Comparison of ENCODE assay signal across 8 cellular contexts in the genomic region with DNA sequence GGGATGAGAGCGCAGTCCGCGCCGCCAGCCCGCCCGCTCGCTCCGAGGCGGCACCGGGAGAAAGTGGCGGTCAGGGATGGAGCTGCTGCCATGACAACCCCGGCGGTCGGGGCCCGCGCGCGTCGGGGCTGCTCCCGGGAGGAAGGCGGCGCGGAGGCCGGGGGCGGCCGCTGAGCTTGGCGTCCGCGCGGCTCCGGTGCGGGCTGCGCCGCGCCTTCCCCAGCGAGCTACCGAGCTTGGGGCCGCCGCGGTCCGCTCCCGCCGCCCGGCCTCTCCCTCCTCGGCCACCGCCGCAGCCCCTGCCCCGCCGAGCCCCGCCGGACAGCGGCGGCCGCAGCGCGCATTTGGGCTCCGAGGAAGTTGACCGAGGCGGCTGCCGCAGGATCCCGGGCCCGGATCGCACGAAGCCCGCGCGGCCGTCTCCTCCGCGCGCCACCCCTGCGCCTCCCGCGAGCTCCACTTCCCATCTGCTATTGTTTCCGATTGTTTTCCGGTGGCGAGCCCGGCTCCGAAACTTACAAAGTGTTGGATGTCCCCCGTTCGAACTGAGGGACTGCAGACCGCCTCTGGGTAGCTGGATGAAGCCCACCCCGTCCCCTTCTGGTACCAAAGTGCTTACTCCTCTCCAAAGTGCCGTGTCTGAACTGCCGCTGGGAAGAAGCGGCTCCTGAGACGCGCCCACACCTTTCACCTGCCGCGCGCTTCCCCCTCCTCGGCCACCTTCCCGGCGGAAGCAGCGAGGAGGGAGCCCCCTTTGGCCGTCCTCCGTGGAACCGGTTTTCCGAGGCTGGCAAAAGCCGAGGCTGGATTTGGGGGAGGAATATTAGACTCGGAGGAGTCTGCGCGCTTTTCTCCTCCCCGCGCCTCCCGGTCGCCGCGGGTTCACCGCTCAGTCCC.
A peak's percentile ranks its signal among the peaks of the same experiment; 100 is the strongest.
DNase-seq lines count a peak whose midpoint lies in the region; ATAC-seq and TF ChIP-seq lines count a peak whose summit lies in the region.

No MANE protein-coding gene starts in this region.

- WGBS in right cardiac atrium, result 1% methylated on average over 110 of the region's 110 CpGs
- 1 to 7% (median 4%) methylated on average over 52 to 110 of the region's 110 CpGs for WGBS in spleen, 5 donors
- 0 to 3% (median 1%) methylated on average over 59 to 110 of the region's 110 CpGs for WGBS in ovary, 3 donors

- H3K36me3 ChIP-seq in spleen (no peaks in the 10 kb centered on the region), ovary (no peaks in the 10 kb centered on the region)

- DNase-seq in HCEC 1CT, result peak; percentile 49
- DNase-seq in right cardiac atrium, result peak in 2 of 3 donors; percentile 71 to 74
- peak; percentile 59 for DNase-seq in spleen
- DNase-seq in left lobe of liver (ENCODE audit: low spot score), result no peak
- no peak for DNase-seq in ovary
- no peak for DNase-seq in HEK293T (ENCODE audit: extremely low spot score)

- TF ChIP-seq CTCF in WI38 (IDR thresholded peaks at IDR 0.05; ENCODE audit: low read depth, low read length), result no peak
- peak in 1 of 11 experiments; percentile 10 for TF ChIP-seq CTCF in spleen (IDR thresholded peaks at IDR 0.05 in 8 of 11, conservative IDR thresholded peaks at IDR 0.05 in 3 of 11)
- TF ChIP-seq CTCF in ovary (IDR thresholded peaks at IDR 0.05), result no peak

- no peaks in the 10 kb centered on the region for H3K9me3 ChIP-seq in right cardiac atrium (ENCODE audit: control insufficient read depth, low read length)
- H3K9me3 ChIP-seq in spleen, result no peaks in the 10 kb centered on the region
- no peaks in the 10 kb centered on the region for H3K9me3 ChIP-seq in ovary

- H3K27me3 ChIP-seq in right cardiac atrium (ENCODE audit: control insufficient read depth, insufficient read depth) (no peaks in the 10 kb centered on the region), spleen (replicated peaks in 1 of 7) (peaks cover 0 to 68% (median 29%) of the 10 kb centered on the region in 7 donors), ovary (no peaks in the 10 kb centered on the region)

- ATAC-seq in right cardiac atrium (peak; percentile 38 to 49), left lobe of liver (no peak), HG02571 (IDR thresholded peaks at IDR 0.05; ENCODE audit: unreplicated experiment) (no peak)

- H3K27ac ChIP-seq in right cardiac atrium (ENCODE audit: low read length) (peak overlapping the region; percentile 50), spleen (no peak overlapping the region), ovary (no peak overlapping the region)

- H3K4me3 ChIP-seq in WI38 (ENCODE audit: low read depth, low read length) (peak overlapping the region; percentile 93), right cardiac atrium (ENCODE audit: low read length) (peak overlapping the region; percentile 61), spleen (peak overlapping the region in 5 of 8 donors; percentile 15 to 57 (median 20)), ovary (no peak overlapping the region)

- TF ChIP-seq POLR2A in spleen (IDR thresholded peaks at IDR 0.05) (no peak), ovary (IDR thresholded peaks at IDR 0.05) (no peak)

- intact Hi-C loops in right cardiac atrium (cut with DNase I), result loop anchor here (5.0 to 10.0 kb wide), 5 partner anchors 114 to 217 kb away; no protein-coding TSS in a partner anchor
- intact Hi-C loops in spleen (cut with DNase I; ENCODE audit: low total_unique reads), result no loop called here
- intact Hi-C loops in ovary (cut with DNase I), result no loop called here

- CTCF ChIA-PET in HEK293T (lab: Yijun Ruan, JAX), result interaction anchor here (0.6 to 1.5 kb wide), 5 partner anchors 39 to 1030 kb away, joined by 3 to 5 read pairs (median 4); no protein-coding TSS in a partner anchor

- H3K4me1 ChIP-seq in right cardiac atrium (ENCODE audit: control insufficient read depth, insufficient read depth, low read length) (peaks cover 3% of the 10 kb centered on the region), spleen (peaks cover 0 to 12% (median 7%) of the 10 kb centered on the region in 6 donors), ovary (ENCODE audit: insufficient read depth) (no peaks in the 10 kb centered on the region)

- POLR2A ChIA-PET in HEK293T (lab: Yijun Ruan, JAX), result no interaction called here

- TF ChIP-seq EP300 in ovary (IDR thresholded peaks at IDR 0.05), result no peak

TF ChIP-seq in HEK293T, 16 proteins besides CTCF, POLR2A, EP300 and RAD21:
- no peak for TF ChIP-seq ELF4 (IDR thresholded peaks at IDR 0.05)
- TF ChIP-seq ZNF384 (IDR thresholded peaks at IDR 0.05), result no peak
- TF ChIP-seq SP1 (IDR thresholded peaks at IDR 0.05), result no peak

Comparison
In these comparisons a context has a peak if more than half of its experiments do, and no peak if none do; other contexts are left out.
1. DNase-seq: peak in HCEC 1CT (single experiment), right cardiac atrium (2 of 3) and spleen (single experiment); none in left lobe of liver (single experiment), ovary (0 of 5) and HEK293T (single experiment).
2. ATAC-seq: peak in right cardiac atrium (2 of 2); none in left lobe of liver (single experiment) and HG02571 (single experiment).
3. intact Hi-C loops: an anchor here in right cardiac atrium (5.0 to 10.0 kb wide); none called in spleen and ovary.